Comparison of ENCODE assay signal across 1 cellular context in the genomic region with DNA sequence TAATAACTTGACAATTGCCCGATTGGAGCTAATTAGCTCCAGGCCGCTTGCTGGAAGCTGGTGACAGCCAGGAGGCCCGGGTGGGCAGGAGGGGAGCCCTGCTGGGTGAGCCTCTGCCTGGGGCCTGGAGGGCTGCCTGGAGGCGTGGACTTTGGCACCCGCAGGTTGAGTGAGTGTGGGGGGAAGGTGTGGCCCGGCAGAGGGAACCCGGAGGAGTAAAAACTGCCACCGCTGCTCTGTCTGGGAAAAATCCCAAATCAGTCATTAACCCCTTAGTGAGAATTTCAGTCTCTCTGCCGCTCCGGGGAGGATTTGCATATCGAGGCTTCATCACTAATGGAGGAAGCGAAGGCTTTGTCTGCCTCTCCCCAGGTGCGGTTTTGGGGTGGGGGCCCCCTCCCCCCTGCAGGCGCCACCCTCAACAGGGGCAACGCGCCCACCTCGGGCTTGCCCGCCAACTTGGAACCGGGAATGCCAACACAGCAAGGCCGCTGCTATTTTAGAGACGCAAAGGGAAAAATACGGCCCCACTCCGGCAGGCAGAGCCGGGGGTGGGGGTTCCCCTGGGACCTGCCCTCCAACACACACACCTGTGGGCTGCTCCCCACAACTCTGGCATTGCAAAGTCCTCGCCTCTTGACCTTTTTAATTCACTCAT.
TF ChIP-seq lines count a peak whose summit lies in the region.

No MANE protein-coding gene starts in this region.

TF ChIP-seq in A549, 52 proteins besides CTCF, POLR2A, EP300 and RAD21:
- no peak for TF ChIP-seq SMC3 (IDR thresholded peaks at IDR 0.05)
- no peak for TF ChIP-seq CEBPB (IDR thresholded peaks at IDR 0.05)
- TF ChIP-seq CBX8 (IDR thresholded peaks at IDR 0.05), result no peak
- no peak for TF ChIP-seq BHLHE40 (IDR thresholded peaks at IDR 0.05; ENCODE audit: low read depth, low read length)
- no peak for TF ChIP-seq FOSL2 (IDR thresholded peaks at IDR 0.05)
- TF ChIP-seq FOSL2 (CRISPR knock-in tag; IDR thresholded peaks at IDR 0.05), result no peak
- TF ChIP-seq PHF8 (IDR thresholded peaks at IDR 0.05; ENCODE audit: borderline replicate concordance, low read depth), result no peak
- TF ChIP-seq NFE2L2 (conservative IDR thresholded peaks at IDR 0.05; ENCODE audit: low read length), result no peak
- no peak for TF ChIP-seq FOSB (CRISPR knock-in tag; IDR thresholded peaks at IDR 0.05)
- TF ChIP-seq ESRRA (IDR thresholded peaks at IDR 0.05; ENCODE audit: borderline replicate concordance, low read length), result no peak
- TF ChIP-seq, protein P1, sequence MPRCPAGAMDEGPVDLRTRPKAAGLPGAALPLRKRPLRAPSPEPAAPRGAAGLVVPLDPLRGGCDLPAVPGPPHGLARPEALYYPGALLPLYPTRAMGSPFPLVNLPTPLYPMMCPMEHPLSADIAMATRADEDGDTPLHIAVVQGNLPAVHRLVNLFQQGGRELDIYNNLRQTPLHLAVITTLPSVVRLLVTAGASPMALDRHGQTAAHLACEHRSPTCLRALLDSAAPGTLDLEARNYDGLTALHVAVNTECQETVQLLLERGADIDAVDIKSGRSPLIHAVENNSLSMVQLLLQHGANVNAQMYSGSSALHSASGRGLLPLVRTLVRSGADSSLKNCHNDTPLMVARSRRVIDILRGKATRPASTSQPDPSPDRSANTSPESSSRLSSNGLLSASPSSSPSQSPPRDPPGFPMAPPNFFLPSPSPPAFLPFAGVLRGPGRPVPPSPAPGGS (IDR thresholded peaks at IDR 0.05), result no peak
- no peak for TF ChIP-seq MYC (IDR thresholded peaks at IDR 0.05; ENCODE audit: borderline replicate concordance, low read length)
- TF ChIP-seq TP53 (CRISPR knock-in tag; IDR thresholded peaks at IDR 0.05), result no peak
- no peak for TF ChIP-seq RCOR1 (IDR thresholded peaks at IDR 0.05; ENCODE audit: low read depth, low read length)
